15 cellular contexts compared by ENCODE assay signal in genomic region chr9:86368871-86369521, GRCh38. TPM values are rescaled to one million over a fixed set of nuclear protein-coding genes. Genes with fewer than 3 reads are reported as not detected.
DNase-seq lines count a peak whose midpoint lies in the region; ATAC-seq and TF ChIP-seq lines count a peak whose summit lies in the region.
"Had no signal": no experiment of that assay in that cellular context is flagged by ENCODE, and none has a peak within 500 bp of the region (broad histone marks: within the 10 kb centered on the region; RNA-seq: fewer than 3 reads in every experiment).

No MANE protein-coding gene starts in this region.

- WGBS in mesenchymal stem cell, result 52% methylated on average over 3 of the region's 3 CpGs

- H3K4me2 ChIP-seq in BLaER1 treated with 17β-estradiol and CSF1 and Interleukin-3, amounts not matched to agents 10 nM and 100 nM, result peak overlapping the region in 3 of 11 experiments; percentile 27 to 66 (median 53); a peak in 6 of 22 replicates
- no peak overlapping the region for H3K4me2 ChIP-seq in mesenchymal stem cell (ENCODE audit: low read length, poor library complexity, severe bottlenecking)

- no peak overlapping the region for H2BK12ac ChIP-seq in mesenchymal stem cell (ENCODE audit: low read length in 2 of 2)

- H4K8ac ChIP-seq in mesenchymal stem cell (ENCODE audit: low read length), result no peak overlapping the region

- H3K79me1 ChIP-seq in mesenchymal stem cell (replicated peaks; ENCODE audit: low read length, poor library complexity, severe bottlenecking), result no peaks in the 10 kb centered on the region

- H3K14ac ChIP-seq in mesenchymal stem cell (ENCODE audit: low read length in 2 of 2), result no peak overlapping the region

- peak overlapping the region; percentile 92 for H3K27ac Mint-ChIP-seq in dendritic cell treated with granulocyte-macrophage colony-stimulating factor and Interleukin-4, amounts not matched to agents 40 ng/mL and 50 ng/mL, for 4 days
- H3K27ac Mint-ChIP-seq in activated naive CD8-positive, alpha-beta T cell treated with anti-CD3 and anti-CD28 coated beads, Interleukin-2, amount 50 U/mL, for 24 hours, result no peak overlapping the region
- H3K27ac Mint-ChIP-seq: activated B cell treated with CpG ODN at 0.5 μM for 24 hours had no signal

- no peaks in the 10 kb centered on the region for H4K20me1 ChIP-seq in BLaER1 treated with 17β-estradiol and CSF1 and Interleukin-3, amounts not matched to agents 10 nM and 100 nM

- H3K4me3 ChIP-seq in BLaER1 treated with 17β-estradiol and CSF1 and Interleukin-3, amounts not matched to agents 10 nM and 100 nM, result peak overlapping the region in 4 of 10 experiments; percentile 3 to 38 (median 14); a peak in 4 of 20 replicates
- H3K4me3 ChIP-seq in mesenchymal stem cell (ENCODE audit: insufficient read depth in 1 of 2, low read depth in 1 of 2, low read length in 2 of 2) (peak overlapping the region in 1 of 2 experiments; percentile 30), colonic mucosa (no peak overlapping the region)

- intact Hi-C loops in dendritic cell treated with granulocyte-macrophage colony-stimulating factor and Interleukin-4, amounts not matched to agents 40 ng/mL and 50 ng/mL, for 4 days (cut with micrococcal nuclease), result loop anchor here (2.0 kb wide), 1 partner anchor 14 kb away; the partner anchor contains the start of gene TUT7
- intact Hi-C loops in colonic mucosa (cut with DNase I), result no loop called here

- peaks cover 16% of the 10 kb centered on the region for H3K27me3 Mint-ChIP-seq in dendritic cell treated with granulocyte-macrophage colony-stimulating factor and Interleukin-4, amounts not matched to agents 40 ng/mL and 50 ng/mL, for 4 days
- H3K27me3 Mint-ChIP-seq in activated naive CD8-positive, alpha-beta T cell treated with anti-CD3 and anti-CD28 coated beads, Interleukin-2, amount 50 U/mL, for 24 hours, result peaks cover 25% of the 10 kb centered on the region

- H3K4me3 Mint-ChIP-seq in dendritic cell treated with granulocyte-macrophage colony-stimulating factor and Interleukin-4, amounts not matched to agents 40 ng/mL and 50 ng/mL, for 4 days, result no peak overlapping the region
- H3K4me3 Mint-ChIP-seq in activated naive CD8-positive, alpha-beta T cell treated with anti-CD3 and anti-CD28 coated beads, Interleukin-2, amount 50 U/mL, for 24 hours, result no peak overlapping the region
- H3K4me3 Mint-ChIP-seq: activated B cell treated with CpG ODN at 0.5 μM for 24 hours had no signal

- H3K4ac ChIP-seq in mesenchymal stem cell (ENCODE audit: low read depth in 1 of 2, low read length in 2 of 2), result no peak overlapping the region

- no peak overlapping the region for H2BK15ac ChIP-seq in mesenchymal stem cell (ENCODE audit: low read depth, poor library complexity, severe bottlenecking)

- no peak overlapping the region for H2BK5ac ChIP-seq in mesenchymal stem cell (ENCODE audit: low read depth, low read length, poor library complexity, severe bottlenecking)

- no peaks in the 10 kb centered on the region for H3K27me3 ChIP-seq in BLaER1 treated with 17β-estradiol and CSF1 and Interleukin-3, amounts not matched to agents 10 nM and 100 nM
- H3K27me3 ChIP-seq in mesenchymal stem cell (ENCODE audit: control insufficient read depth in 1 of 2, insufficient read depth in 1 of 2, low read length in 2 of 2), result no peaks in the 10 kb centered on the region
- no peaks in the 10 kb centered on the region for H3K27me3 ChIP-seq in colonic mucosa

- H3K4me1 ChIP-seq in BLaER1 treated with 17β-estradiol and CSF1 and Interleukin-3, amounts not matched to agents 10 nM and 100 nM, result peaks cover 0 to 39% (median 0%) of the 10 kb centered on the region in 10 experiments; a peak in 6 of 20 replicates
- H3K4me1 ChIP-seq in mesenchymal stem cell (ENCODE audit: control insufficient read depth, insufficient read depth, low read depth, low read length) (no peaks in the 10 kb centered on the region), colonic mucosa (no peaks in the 10 kb centered on the region)

- H3K9ac ChIP-seq in BLaER1 treated with 17β-estradiol and CSF1 and Interleukin-3, amounts not matched to agents 10 nM and 100 nM, result peak overlapping the region in 6 of 11 experiments; percentile 18 to 87 (median 66); a peak in 11 of 22 replicates
- H3K9ac ChIP-seq in mesenchymal stem cell (ENCODE audit: low read length), result peak overlapping the region; percentile 19
- no peak overlapping the region for H3K9ac ChIP-seq in colonic mucosa (ENCODE audit: low read depth in 2 of 2, low read length in 2 of 2)

- no peak overlapping the region for H2AK5ac ChIP-seq in mesenchymal stem cell (ENCODE audit: low read length, severe bottlenecking)

- H3K9me3 ChIP-seq in BLaER1 treated with 17β-estradiol and CSF1 and Interleukin-3, amounts not matched to agents 10 nM and 100 nM (replicated peaks in 1 of 11), result peaks cover 39 to 85% (median 46%) of the 10 kb centered on the region in 11 experiments
- peaks cover 26% of the 10 kb centered on the region for H3K9me3 ChIP-seq in mesenchymal stem cell (ENCODE audit: control insufficient read depth, low read length)
- H3K9me3 ChIP-seq in colonic mucosa, result no peaks in the 10 kb centered on the region

- no peak overlapping the region for H3K18ac ChIP-seq in mesenchymal stem cell (ENCODE audit: low read depth in 1 of 2, low read length in 2 of 2)

- no peak overlapping the region for H2AFZ ChIP-seq in mesenchymal stem cell (ENCODE audit: low read depth, low read length)

- no peak overlapping the region for H2BK120ac ChIP-seq in mesenchymal stem cell (ENCODE audit: low read depth, low read length)

- no peak for ATAC-seq in activated naive CD8-positive, alpha-beta T cell treated with anti-CD3 and anti-CD28 coated beads, Interleukin-2, amount 50 U/mL, for 24 hours
- no peak for ATAC-seq in GM19324 (IDR thresholded peaks at IDR 0.05; ENCODE audit: low FRiP score, unreplicated experiment)

- H3K36me3 Mint-ChIP-seq in dendritic cell treated with granulocyte-macrophage colony-stimulating factor and Interleukin-4, amounts not matched to agents 40 ng/mL and 50 ng/mL, for 4 days (ENCODE audit: low read depth), result peaks cover 23% of the 10 kb centered on the region
- peaks cover 22% of the 10 kb centered on the region for H3K36me3 Mint-ChIP-seq in activated naive CD8-positive, alpha-beta T cell treated with anti-CD3 and anti-CD28 coated beads, Interleukin-2, amount 50 U/mL, for 24 hours (ENCODE audit: low read depth)

- H3K9me3 Mint-ChIP-seq in dendritic cell treated with granulocyte-macrophage colony-stimulating factor and Interleukin-4, amounts not matched to agents 40 ng/mL and 50 ng/mL, for 4 days, result peaks cover 34% of the 10 kb centered on the region
- peaks cover 28% of the 10 kb centered on the region for H3K9me3 Mint-ChIP-seq in activated naive CD8-positive, alpha-beta T cell treated with anti-CD3 and anti-CD28 coated beads, Interleukin-2, amount 50 U/mL, for 24 hours

- peaks cover 42% of the 10 kb centered on the region for H3K4me1 Mint-ChIP-seq in dendritic cell treated with granulocyte-macrophage colony-stimulating factor and Interleukin-4, amounts not matched to agents 40 ng/mL and 50 ng/mL, for 4 days (ENCODE audit: low read depth)
- no peaks in the 10 kb centered on the region for H3K4me1 Mint-ChIP-seq in activated naive CD8-positive, alpha-beta T cell treated with anti-CD3 and anti-CD28 coated beads, Interleukin-2, amount 50 U/mL, for 24 hours
- H3K4me1 Mint-ChIP-seq: activated B cell treated with CpG ODN at 0.5 μM for 24 hours had no signal

- H4K91ac ChIP-seq in mesenchymal stem cell (ENCODE audit: low read length), result no peak overlapping the region

- peaks cover 0 to 16% (median 0%) of the 10 kb centered on the region in 11 experiments; a peak in 4 of 22 replicates for H3K36me3 ChIP-seq in BLaER1 treated with 17β-estradiol and CSF1 and Interleukin-3, amounts not matched to agents 10 nM and 100 nM
- no peaks in the 10 kb centered on the region for H3K36me3 ChIP-seq in mesenchymal stem cell (ENCODE audit: control insufficient read depth in 1 of 2, insufficient read depth in 2 of 2, low read depth in 1 of 2, low read length in 2 of 2)
- no peaks in the 10 kb centered on the region for H3K36me3 ChIP-seq in colonic mucosa

- no peak overlapping the region for H3K23ac ChIP-seq in mesenchymal stem cell (ENCODE audit: low read length in 2 of 2)

- DNase-seq in NCI-H226 (peak; percentile 84), mesenchymal stem cell (peak; percentile 85), colonic mucosa (no peak), DMS 273 (lab: John Stamatoyannopoulos, UW; ENCODE audit: unreplicated experiment) (no peak)
- no peak for DNase-seq in activated naive CD8-positive, alpha-beta T cell treated with anti-CD3 and anti-CD28 coated beads, Interleukin-2, amount 50 U/mL, for 24 hours
- DNase-seq: activated B cell treated with CpG ODN at 0.5 μM for 24 hours; effector CD8-positive, alpha-beta T cell; left cardiac atrium; NCI-H1436 treated with DMSO at 0.1 percent for 48 hours; NK-92 treated with Interleukin-12 subunit alpha and Interleukin-12 subunit beta, amount 100 ng/mL, for 24 hours; right cardiac atrium; stimulated activated CD8-positive, alpha-beta memory T cell treated with anti-CD3 and anti-CD28 coated beads, Interleukin-4, amount 100 ng/mL, for 48 hours had no signal

- peak overlapping the region in 9 of 11 experiments; percentile 56 to 99 (median 77); a peak in 18 of 22 replicates for H3K27ac ChIP-seq in BLaER1 treated with 17β-estradiol and CSF1 and Interleukin-3, amounts not matched to agents 10 nM and 100 nM
- H3K27ac ChIP-seq in mesenchymal stem cell (ENCODE audit: low read length, poor library complexity, severe bottlenecking) (no peak overlapping the region), colonic mucosa (no peak overlapping the region)

- no peak for TF ChIP-seq CTCF in colonic mucosa (IDR thresholded peaks at IDR 0.05)

RNA-seq across cellular contexts. Expression of gene TUT7, which starts 14.8 kb away (rescaled TPM):
- polyA plus RNA-seq in mesenchymal stem cell (2013, experiment 1 of 2), result 17.0 TPM
- 15.7 TPM for polyA plus RNA-seq in mesenchymal stem cell (2013, experiment 2 of 2)
- total RNA-seq in colonic mucosa, result 10 to 100 TPM; 31.5 to 42.4 TPM

Comparison
In these comparisons a context has a peak if more than half of its experiments do, and no peak if none do; other contexts are left out.
1. H3K27ac ChIP-seq: peak in BLaER1 treated with 17β-estradiol and CSF1 and Interleukin-3, amounts not matched to agents 10 nM and 100 nM (9 of 11); none in mesenchymal stem cell (single experiment) and colonic mucosa (single experiment).
2. H3K9ac ChIP-seq: peak in BLaER1 treated with 17β-estradiol and CSF1 and Interleukin-3, amounts not matched to agents 10 nM and 100 nM (6 of 11) and mesenchymal stem cell (single experiment); none in colonic mucosa (0 of 2).
3. DNase-seq: peak in NCI-H226 (single experiment) and mesenchymal stem cell (single experiment); none in colonic mucosa (single experiment), activated naive CD8-positive, alpha-beta T cell treated with anti-CD3 and anti-CD28 coated beads, Interleukin-2, amount 50 U/mL, for 24 hours (single experiment) and DMS 273 (single experiment).